Comparison of ENCODE assay signal across 9 cellular contexts in the genomic region with DNA sequence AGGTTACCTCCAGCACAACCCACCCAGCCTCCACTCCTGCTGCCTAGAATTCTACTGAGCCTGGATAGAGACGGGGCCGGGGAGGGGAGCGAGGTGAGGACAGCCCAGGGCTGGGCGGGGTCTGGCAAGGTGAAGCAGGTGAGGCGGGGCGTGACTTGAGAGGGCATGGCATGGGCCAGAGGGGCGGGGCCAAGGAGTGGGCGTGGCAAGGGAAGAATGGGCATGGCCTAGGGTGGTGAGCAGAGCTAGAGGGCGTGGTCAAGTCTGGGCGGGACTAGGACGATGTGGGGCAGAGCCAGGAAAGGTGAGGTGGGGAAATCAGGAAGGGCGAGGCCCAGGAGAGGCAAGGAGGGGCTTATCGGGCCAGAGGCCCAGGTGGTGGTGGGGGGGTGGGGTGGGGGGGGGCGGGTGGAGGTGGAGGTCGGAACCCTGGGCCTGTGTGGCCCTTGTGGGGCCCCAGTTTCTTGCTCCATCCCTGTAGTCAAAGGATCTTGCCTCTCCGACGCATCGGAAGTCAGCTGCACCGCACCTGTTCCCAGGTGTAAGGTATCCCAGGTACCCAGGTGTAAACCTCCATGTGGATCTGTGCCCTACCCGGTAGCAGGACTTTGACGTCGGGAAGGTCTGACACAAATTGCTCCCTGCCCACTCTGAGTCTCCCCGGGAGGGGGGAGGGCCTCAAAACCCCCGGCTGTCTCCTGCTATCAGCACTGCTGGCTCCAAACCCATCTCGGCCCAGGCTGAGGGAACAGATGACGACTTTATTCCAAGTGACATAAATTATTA. TPM values are rescaled to one million over a fixed set of nuclear protein-coding genes. Genes with fewer than 3 reads are reported as not detected.
DNase-seq lines count a peak whose midpoint lies in the region; ATAC-seq, FAIRE-seq and TF ChIP-seq lines count a peak whose summit lies in the region.
"Had no signal": no experiment of that assay in that cellular context is flagged by ENCODE, and none has a peak within 500 bp of the region (broad histone marks: within the 10 kb centered on the region; RNA-seq: fewer than 3 reads in every experiment).

No MANE protein-coding gene starts in this region.

- H3K9me3 ChIP-seq in breast epithelium (no peaks in the 10 kb centered on the region), pancreas (no peaks in the 10 kb centered on the region)

- no peak overlapping the region for H3K27ac ChIP-seq in breast epithelium
- peak overlapping the region in 2 of 4 donors; percentile 35 to 66 for H3K27ac ChIP-seq in pancreas

- TF ChIP-seq CTCF in breast epithelium (IDR thresholded peaks at IDR 0.05) (no peak), pancreas (IDR thresholded peaks at IDR 0.05) (no peak)

- intact Hi-C loops in breast epithelium (cut with DNase I; ENCODE audit: low total_unique reads): no loop called here
- intact Hi-C loops in pancreas (cut with DNase I): no loop called here

- peak; percentile 83 to 97 (median 94) for ATAC-seq in pancreas
- ATAC-seq in HG03108 (IDR thresholded peaks at IDR 0.05; ENCODE audit: unreplicated experiment): no peak
- no peak for ATAC-seq in GM19452 (IDR thresholded peaks at IDR 0.05; ENCODE audit: unreplicated experiment)
- no peak for ATAC-seq in GM18520 (IDR thresholded peaks at IDR 0.05; ENCODE audit: unreplicated experiment)

- DNase-seq in ELF-1 (ENCODE audit: low read depth, low spot score): peak; percentile 96
- DNase-seq in NCI-H2171 (lab: John Stamatoyannopoulos, UW): peak; percentile 4
- DNase-seq in breast epithelium (ENCODE audit: low spot score in 2 of 2): peak; percentile 31 to 60
- peak; percentile 71 to 95 (median 88) for DNase-seq in pancreas
- DNase-seq in NOMO-1 (lab: John Stamatoyannopoulos, UW; ENCODE audit: unreplicated experiment in 2 of 2): no peak

- no peak for FAIRE-seq in pancreas (lab: Jason Lieb, UNC)

- no peaks in the 10 kb centered on the region for H3K36me3 ChIP-seq in breast epithelium
- H3K36me3 ChIP-seq in pancreas: no peaks in the 10 kb centered on the region

- H3K4me3 ChIP-seq in breast epithelium (peak overlapping the region in 2 of 3 donors; percentile 14 to 32), pancreas (peak overlapping the region in 1 of 4 donors; percentile 32)

- no peaks in the 10 kb centered on the region for H3K4me1 ChIP-seq in breast epithelium
- no peaks in the 10 kb centered on the region for H3K4me1 ChIP-seq in pancreas

- TF ChIP-seq POLR2A in breast epithelium (IDR thresholded peaks at IDR 0.05): no peak

- 12 to 14% methylated on average over 18 to 23 of the region's 26 CpGs for WGBS in pancreas, 2 donors

- H3K27me3 ChIP-seq in breast epithelium (no peaks in the 10 kb centered on the region), pancreas (no peaks in the 10 kb centered on the region)

RNA-seq across cellular contexts. Expression of a gene that starts 32.8 kb away (rescaled TPM):
- 1 to 10 TPM in 1 of 3 donors, not detected in 2; 1.6 TPM for total RNA-seq in breast epithelium
- not detected for total RNA-seq in pancreas
- under 1 TPM in 1 of 2 donors, not detected in 1; 0.09 TPM for polyA plus RNA-seq in pancreas
- total RNA-seq: glomerular endothelial cell had no signal

RNA-seq across cellular contexts. Expression of a gene that starts 54.9 kb away (rescaled TPM):
- under 1 TPM in 1 of 3 donors, not detected in 2; 0.59 TPM for total RNA-seq in breast epithelium
- total RNA-seq in pancreas: 1 to 10 TPM in 1 of 6 donors, under 1 TPM in 3, not detected in 2; 0.08 to 1.4 (median 0.49) TPM
- under 1 TPM in 1 of 2 donors, not detected in 1; 0.27 TPM for polyA plus RNA-seq in pancreas

Comparison
In these comparisons a context has a peak if more than half of its experiments do, and no peak if none do; other contexts are left out.
1. DNase-seq: peak in ELF-1 (single experiment), NCI-H2171 (single experiment), breast epithelium (2 of 2) and pancreas (6 of 6); none in NOMO-1 (0 of 2).
2. ATAC-seq: peak in pancreas (4 of 4); none in HG03108 (single experiment), GM19452 (single experiment) and GM18520 (single experiment).